Comparison of ENCODE assay signal across 2 cellular contexts in genomic region chr9:136008693-136008997, GRCh38.
TF ChIP-seq lines count a peak whose summit lies in the region.

No MANE protein-coding gene starts in this region.

TF ChIP-seq in SK-N-SH, 30 proteins besides CTCF, POLR2A, EP300 and RAD21 (continued from another document):
- TF ChIP-seq POLR2AphosphoS5 (IDR thresholded peaks at IDR 0.05; ENCODE audit: low read depth, low read length) (no peak), JUND (IDR thresholded peaks at IDR 0.05) (no peak), SMC3 (IDR thresholded peaks at IDR 0.05; ENCODE audit: low read depth, low read length) (no peak), TCF12 (IDR thresholded peaks at IDR 0.05) (no peak)

TF ChIP-seq in SK-N-SH treated with all-trans-retinoic acid at 6 μM for 48 hours, 23 proteins besides CTCF, POLR2A, EP300 and RAD21 (continued from another document):
- TF ChIP-seq CSDC2 (CRISPR knock-in tag; IDR thresholded peaks at IDR 0.05), result no peak
- no peak for TF ChIP-seq ZFP30 (CRISPR knock-in tag; IDR thresholded peaks at IDR 0.05)
- no peak for TF ChIP-seq ARNTL (CRISPR knock-in tag; IDR thresholded peaks at IDR 0.05; ENCODE audit: borderline replicate concordance, low read depth)
- TF ChIP-seq TOX (CRISPR knock-in tag; IDR thresholded peaks at IDR 0.05; ENCODE audit: borderline replicate concordance), result no peak
- TF ChIP-seq SNAI2 (CRISPR knock-in tag; IDR thresholded peaks at IDR 0.05), result no peak
- TF ChIP-seq, protein P1, sequence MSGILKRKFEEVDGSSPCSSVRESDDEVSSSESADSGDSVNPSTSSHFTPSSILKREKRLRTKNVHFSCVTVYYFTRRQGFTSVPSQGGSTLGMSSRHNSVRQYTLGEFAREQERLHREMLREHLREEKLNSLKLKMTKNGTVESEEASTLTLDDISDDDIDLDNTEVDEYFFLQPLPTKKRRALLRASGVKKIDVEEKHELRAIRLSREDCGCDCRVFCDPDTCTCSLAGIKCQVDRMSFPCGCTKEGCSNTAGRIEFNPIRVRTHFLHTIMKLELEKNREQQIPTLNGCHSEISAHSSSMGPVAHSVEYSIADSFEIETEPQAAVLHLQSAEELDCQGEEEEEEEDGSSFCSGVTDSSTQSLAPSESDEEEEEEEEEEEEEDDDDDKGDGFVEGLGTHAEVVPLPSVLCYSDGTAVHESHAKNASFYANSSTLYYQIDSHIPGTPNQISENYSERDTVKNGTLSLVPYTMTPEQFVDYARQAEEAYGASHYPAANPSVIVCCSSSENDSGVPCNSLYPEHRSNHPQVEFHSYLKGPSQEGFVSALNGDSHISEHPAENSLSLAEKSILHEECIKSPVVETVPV (CRISPR knock-in tag; IDR thresholded peaks at IDR 0.05), result no peak
- TF ChIP-seq, protein P2, sequence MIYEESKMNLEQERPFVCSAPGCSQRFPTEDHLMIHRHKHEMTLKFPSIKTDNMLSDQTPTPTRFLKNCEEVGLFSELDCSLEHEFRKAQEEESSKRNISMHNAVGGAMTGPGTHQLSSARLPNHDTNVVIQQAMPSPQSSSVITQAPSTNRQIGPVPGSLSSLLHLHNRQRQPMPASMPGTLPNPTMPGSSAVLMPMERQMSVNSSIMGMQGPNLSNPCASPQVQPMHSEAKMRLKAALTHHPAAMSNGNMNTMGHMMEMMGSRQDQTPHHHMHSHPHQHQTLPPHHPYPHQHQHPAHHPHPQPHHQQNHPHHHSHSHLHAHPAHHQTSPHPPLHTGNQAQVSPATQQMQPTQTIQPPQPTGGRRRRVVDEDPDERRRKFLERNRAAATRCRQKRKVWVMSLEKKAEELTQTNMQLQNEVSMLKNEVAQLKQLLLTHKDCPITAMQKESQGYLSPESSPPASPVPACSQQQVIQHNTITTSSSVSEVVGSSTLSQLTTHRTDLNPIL (CRISPR knock-in tag; IDR thresholded peaks at IDR 0.05; ENCODE audit: low read depth), result no peak
- TF ChIP-seq, protein P3, sequence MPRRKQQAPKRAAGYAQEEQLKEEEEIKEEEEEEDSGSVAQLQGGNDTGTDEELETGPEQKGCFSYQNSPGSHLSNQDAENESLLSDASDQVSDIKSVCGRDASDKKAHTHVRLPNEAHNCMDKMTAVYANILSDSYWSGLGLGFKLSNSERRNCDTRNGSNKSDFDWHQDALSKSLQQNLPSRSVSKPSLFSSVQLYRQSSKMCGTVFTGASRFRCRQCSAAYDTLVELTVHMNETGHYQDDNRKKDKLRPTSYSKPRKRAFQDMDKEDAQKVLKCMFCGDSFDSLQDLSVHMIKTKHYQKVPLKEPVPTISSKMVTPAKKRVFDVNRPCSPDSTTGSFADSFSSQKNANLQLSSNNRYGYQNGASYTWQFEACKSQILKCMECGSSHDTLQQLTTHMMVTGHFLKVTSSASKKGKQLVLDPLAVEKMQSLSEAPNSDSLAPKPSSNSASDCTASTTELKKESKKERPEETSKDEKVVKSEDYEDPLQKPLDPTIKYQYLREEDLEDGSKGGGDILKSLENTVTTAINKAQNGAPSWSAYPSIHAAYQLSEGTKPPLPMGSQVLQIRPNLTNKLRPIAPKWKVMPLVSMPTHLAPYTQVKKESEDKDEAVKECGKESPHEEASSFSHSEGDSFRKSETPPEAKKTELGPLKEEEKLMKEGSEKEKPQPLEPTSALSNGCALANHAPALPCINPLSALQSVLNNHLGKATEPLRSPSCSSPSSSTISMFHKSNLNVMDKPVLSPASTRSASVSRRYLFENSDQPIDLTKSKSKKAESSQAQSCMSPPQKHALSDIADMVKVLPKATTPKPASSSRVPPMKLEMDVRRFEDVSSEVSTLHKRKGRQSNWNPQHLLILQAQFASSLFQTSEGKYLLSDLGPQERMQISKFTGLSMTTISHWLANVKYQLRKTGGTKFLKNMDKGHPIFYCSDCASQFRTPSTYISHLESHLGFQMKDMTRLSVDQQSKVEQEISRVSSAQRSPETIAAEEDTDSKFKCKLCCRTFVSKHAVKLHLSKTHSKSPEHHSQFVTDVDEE (CRISPR knock-in tag; IDR thresholded peaks at IDR 0.05), result no peak
